In the genomic region with DNA sequence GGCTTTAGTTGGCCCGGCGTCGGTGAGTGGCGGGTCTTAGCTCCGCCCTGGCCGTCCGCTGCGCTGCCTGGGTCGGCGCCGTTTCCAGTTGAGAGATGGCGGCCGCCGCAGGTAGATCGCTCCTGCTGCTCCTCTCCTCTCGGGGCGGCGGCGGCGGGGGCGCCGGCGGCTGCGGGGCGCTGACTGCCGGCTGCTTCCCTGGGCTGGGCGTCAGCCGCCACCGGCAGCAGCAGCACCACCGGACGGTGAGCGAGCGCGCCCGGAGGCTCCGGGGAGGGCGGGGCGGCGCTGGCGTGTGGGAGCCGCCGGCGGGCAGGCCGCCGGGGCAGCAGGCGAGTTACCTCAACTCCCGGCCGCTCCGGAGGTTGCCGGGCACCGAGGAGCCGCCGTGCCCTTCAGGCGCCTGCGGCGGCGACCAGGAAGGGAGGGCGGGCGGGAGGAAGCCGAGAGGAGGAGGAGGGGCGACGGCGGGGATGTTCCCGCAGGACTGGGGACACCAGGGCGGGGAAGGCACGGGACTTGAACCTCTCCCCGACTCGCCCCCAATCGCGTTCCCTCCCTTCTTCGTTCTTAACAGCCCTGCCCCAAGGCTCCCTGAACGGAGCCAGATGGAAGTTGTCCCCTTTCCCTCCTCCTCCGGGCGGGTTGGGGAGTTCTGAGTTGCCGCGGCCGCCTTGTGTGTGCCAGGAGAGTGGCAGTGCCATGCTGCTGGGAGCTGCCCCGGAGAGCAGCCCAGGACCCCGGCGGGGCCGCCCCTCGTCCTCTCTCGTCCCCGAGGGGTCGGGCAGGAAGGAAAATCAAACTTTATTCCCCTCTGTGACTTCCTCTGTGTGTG, we compare ENCODE assay signal across 8 cellular contexts. TPM values are rescaled to one million over a fixed set of nuclear protein-coding genes. Genes with fewer than 3 reads are reported as not detected.
DNase-seq lines count a peak whose midpoint lies in the region; ATAC-seq and TF ChIP-seq lines count a peak whose summit lies in the region.

A gene with protein sequence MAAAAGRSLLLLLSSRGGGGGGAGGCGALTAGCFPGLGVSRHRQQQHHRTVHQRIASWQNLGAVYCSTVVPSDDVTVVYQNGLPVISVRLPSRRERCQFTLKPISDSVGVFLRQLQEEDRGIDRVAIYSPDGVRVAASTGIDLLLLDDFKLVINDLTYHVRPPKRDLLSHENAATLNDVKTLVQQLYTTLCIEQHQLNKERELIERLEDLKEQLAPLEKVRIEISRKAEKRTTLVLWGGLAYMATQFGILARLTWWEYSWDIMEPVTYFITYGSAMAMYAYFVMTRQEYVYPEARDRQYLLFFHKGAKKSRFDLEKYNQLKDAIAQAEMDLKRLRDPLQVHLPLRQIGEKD (plus strand): TSS at position 87 of the 835 bp plus-strand sequence. CDS start 9 bp downstream, at position 96.

- intact Hi-C loops in IMR-90 (cut with micrococcal nuclease) (loop anchor here (2.0 to 5.0 kb wide), 2 partner anchors 315 to 327 kb away; no protein-coding TSS in a partner anchor), head of caudate nucleus (cut with DNase I) (loop anchor here (10.0 kb wide), 1 partner anchor 317 kb away; no protein-coding TSS in a partner anchor), ovary (cut with DNase I) (loop anchor here in 3 of 4 donors (5.0 to 10.0 kb wide), 3 partner anchors 65 to 143 kb away; a partner anchor contains a TSS)

- peak within 1 kb of the TSS; percentile 83 for H2BK5ac ChIP-seq in IMR-90 (ENCODE audit: low read depth, low read length, poor library complexity, severe bottlenecking)

- H4K5ac ChIP-seq in IMR-90 (ENCODE audit: low read depth, low read length): peak within 1 kb of the TSS; percentile 50

- 0% methylated on average over 5 of the region's 85 CpGs; no CpG with 5 or more reads in 1 of the 2 experiments for WGBS in IMR-90 (ENCODE audit: extremely low coverage in 2 of 2, insufficient read length in 1 of 2), 2 experiments
- 0 to 2% (median 0%) methylated on average over 48 to 84 of the region's 85 CpGs for WGBS in ovary, 3 donors

- peak within 1 kb of the TSS; percentile 93 for H3K14ac ChIP-seq in IMR-90 (replicated peaks; ENCODE audit: low read depth, low read length)

- H3K4ac ChIP-seq in IMR-90 (ENCODE audit: low read depth, low read length): peak within 1 kb of the TSS; percentile 97

- TF ChIP-seq POLR2A in IMR-90 (IDR thresholded peaks at IDR 0.05; ENCODE audit: low read depth, low read length): peak; percentile 60; the same call in 1 of the 2 replicates
- peak; percentile 64 for TF ChIP-seq POLR2A in ovary (IDR thresholded peaks at IDR 0.05)

- TF ChIP-seq EP300 in ovary (IDR thresholded peaks at IDR 0.05): no peak

- no peaks in the 10 kb centered on the region for H3K36me3 Mint-ChIP-seq in activated naive CD4-positive, alpha-beta T cell treated with anti-CD3 and anti-CD28 coated beads, Interleukin-2, amount 50 U/mL, for 72 hours

- peak within 1 kb of the TSS; percentile 83 for H3K9ac ChIP-seq in IMR-90 (ENCODE audit: low read depth, low read length)
- peak within 1 kb of the TSS; percentile 53 for H3K9ac ChIP-seq in SK-N-MC (ENCODE audit: insufficient read length)

- ATAC-seq in GM21515 (IDR thresholded peaks at IDR 0.05; ENCODE audit: unreplicated experiment) (peak; percentile 91), IMR-90 (ENCODE audit: low read depth) (peak; percentile 96), thoracic aorta (ENCODE audit: insufficient number of reproducible peaks, low FRiP score, low read depth) (no peak)
- peak; percentile 98 to 99 for ATAC-seq in activated naive CD4-positive, alpha-beta T cell treated with anti-CD3 and anti-CD28 coated beads, Interleukin-2, amount 50 U/mL, for 72 hours

- no TSS peak for BruUV-seq in IMR-90 (replicated peaks; lab: Mats Ljungman, UMichigan)

- peak within 1 kb of the TSS; percentile 95 for H2AK5ac ChIP-seq in IMR-90 (ENCODE audit: low read depth, low read length)

- DNase-seq in DMS79 (lab: John Stamatoyannopoulos, UW) (peak; percentile 56), IMR-90 (peak; percentile 37), SK-N-MC (ENCODE audit: low read depth, low spot score) (no peak), head of caudate nucleus (peak; percentile 89 to 100 (median 97)), ovary (peak; percentile 94 to 97 (median 95)), thoracic aorta (ENCODE audit: low spot score) (peak; percentile 81)
- peak; percentile 89 to 94 for DNase-seq in activated naive CD4-positive, alpha-beta T cell treated with anti-CD3 and anti-CD28 coated beads, Interleukin-2, amount 50 U/mL, for 72 hours (ENCODE audit: low spot score in 2 of 2)

- peak within 1 kb of the TSS; percentile 80 for H2AK9ac ChIP-seq in IMR-90 (replicated peaks; ENCODE audit: low read depth, low read length, poor library complexity)

- H4K8ac ChIP-seq in IMR-90 (ENCODE audit: low read depth in 2 of 2, low read length in 2 of 2): peak within 1 kb of the TSS; percentile 47 to 81; a peak in 3 of 4 replicates

- H3K4me3 ChIP-seq in IMR-90 (ENCODE audit: insufficient read depth, low read depth, low read length): peak within 1 kb of the TSS; percentile 95
- H3K4me3 ChIP-seq in SK-N-MC: peak within 1 kb of the TSS; percentile 81
- peak within 1 kb of the TSS; percentile 84 for H3K4me3 ChIP-seq in ovary
- peak within 1 kb of the TSS; percentile 92 for H3K4me3 ChIP-seq in thoracic aorta

- H3K79me1 ChIP-seq in IMR-90 (ENCODE audit: low read depth in 1 of 2, low read length in 2 of 2): peaks cover 19 to 42% of the 10 kb centered on the region in 2 experiments; a peak in 3 of 4 replicates

- peak within 1 kb of the TSS; percentile 91 for H2AFZ ChIP-seq in IMR-90 (replicated peaks; ENCODE audit: low read length, poor library complexity)

- H2BK20ac ChIP-seq in IMR-90 (ENCODE audit: low read depth, low read length): peak within 1 kb of the TSS; percentile 48; the same call in 1 of the 2 replicates

- POLR2A ChIA-PET in IMR-90 (lab: Charles Lee; ENCODE audit: unreplicated experiment): interaction anchor here (0.6 to 0.7 kb wide), 3 partner anchors 141 to 168 kb away, joined by 3 to 4 read pairs (median 3); no protein-coding TSS in a partner anchor

- no peak; the same call in 1 of the 2 replicates for TF ChIP-seq RAD21 in IMR-90 (IDR thresholded peaks at IDR 0.05; ENCODE audit: low read length)

- H3K4me2 ChIP-seq in IMR-90 (ENCODE audit: low read depth, low read length): peak within 1 kb of the TSS; percentile 98

- H3K36me3 ChIP-seq in IMR-90 (ENCODE audit: control insufficient read depth, insufficient read depth, low read length) (no peaks in the 10 kb centered on the region), SK-N-MC (ENCODE audit: insufficient read depth, low read length) (no peaks in the 10 kb centered on the region), ovary (no peaks in the 10 kb centered on the region), thoracic aorta (no peaks in the 10 kb centered on the region)

- peak within 1 kb of the TSS; percentile 99 for H3K23ac ChIP-seq in IMR-90 (ENCODE audit: low read depth, low read length)

- H3K9me3 Mint-ChIP-seq in activated naive CD4-positive, alpha-beta T cell treated with anti-CD3 and anti-CD28 coated beads, Interleukin-2, amount 50 U/mL, for 72 hours: no peaks in the 10 kb centered on the region

- TF ChIP-seq CTCF in IMR-90 (conservative IDR thresholded peaks at IDR 0.05; ENCODE audit: low read depth, low read length) (no peak), ovary (IDR thresholded peaks at IDR 0.05) (peak in 1 of 3 donors; percentile 10), thoracic aorta (IDR thresholded peaks at IDR 0.05) (no peak)

- H3K9me1 ChIP-seq in IMR-90 (ENCODE audit: insufficient read depth, low read length): peaks cover 3% of the 10 kb centered on the region

- peak within 1 kb of the TSS; percentile 78 for H4K91ac ChIP-seq in IMR-90 (ENCODE audit: insufficient read depth, low read depth, low read length)

- H3K27ac Mint-ChIP-seq in activated naive CD4-positive, alpha-beta T cell treated with anti-CD3 and anti-CD28 coated beads, Interleukin-2, amount 50 U/mL, for 72 hours: peak within 1 kb of the TSS; percentile 61 to 90

- H3K18ac ChIP-seq in IMR-90 (ENCODE audit: low read depth, low read length): peak within 1 kb of the TSS; percentile 83

- in situ Hi-C loops in IMR-90 (cut with MboI; ENCODE audit: low sequenced_read_pairs): loop anchor here (5.0 kb wide), 1 partner anchor 140 kb away; no protein-coding TSS in a partner anchor

- peak within 1 kb of the TSS; percentile 73 for H2BK120ac ChIP-seq in IMR-90 (ENCODE audit: low read depth, low read length)

- H3K9me3 ChIP-seq in IMR-90 (ENCODE audit: control insufficient read depth, insufficient read depth, low read length) (no peaks in the 10 kb centered on the region), SK-N-MC (ENCODE audit: low read depth, low read length) (no peaks in the 10 kb centered on the region), ovary (no peaks in the 10 kb centered on the region), thoracic aorta (no peaks in the 10 kb centered on the region)

- H3K4me1 ChIP-seq in IMR-90 (ENCODE audit: control insufficient read depth, insufficient read depth, low read length) (peaks cover 8% of the 10 kb centered on the region; the same call in 1 of the 2 replicates), ovary (ENCODE audit: insufficient read depth) (peaks cover 2% of the 10 kb centered on the region), thoracic aorta (ENCODE audit: control insufficient read depth in 1 of 2, low read depth in 2 of 2) (peaks cover 23 to 42% of the 10 kb centered on the region in 2 donors)

- peak within 1 kb of the TSS; percentile 74; the same call in 1 of the 3 replicates for H2BK15ac ChIP-seq in IMR-90 (ENCODE audit: low read depth, low read length)

- dilution Hi-C loops in IMR-90 (cut with HindIII; ENCODE audit: low sequenced_read_pairs, unreplicated experiment): no loop called here

- peak within 1 kb of the TSS; percentile 83 for H3K27ac ChIP-seq in IMR-90 (ENCODE audit: insufficient read depth, low read length)
- no peak within 1 kb of the TSS for H3K27ac ChIP-seq in SK-N-MC
- peak within 1 kb of the TSS; percentile 89 for H3K27ac ChIP-seq in ovary
- H3K27ac ChIP-seq in thoracic aorta: peak within 1 kb of the TSS; percentile 82 to 83

- CTCF ChIA-PET in IMR-90 (lab: Yijun Ruan, JAX): no interaction called here

- no peaks in the 10 kb centered on the region for H3K27me3 ChIP-seq in IMR-90 (ENCODE audit: control insufficient read depth, insufficient read depth, low read length)
- no peaks in the 10 kb centered on the region for H3K27me3 ChIP-seq in ovary
- no peaks in the 10 kb centered on the region for H3K27me3 ChIP-seq in thoracic aorta (replicated peaks; ENCODE audit: insufficient read depth)

- peak within 1 kb of the TSS; percentile 73 for H3K56ac ChIP-seq in IMR-90 (ENCODE audit: extremely low read depth, insufficient read depth, low read length)

- H4K20me1 ChIP-seq in IMR-90 (ENCODE audit: insufficient read depth, low read length): peaks cover 31% of the 10 kb centered on the region; the same call in 1 of the 2 replicates

RNA-seq across cellular contexts. Expression of the gene that starts here (rescaled TPM):
- total RNA-seq in IMR-90 (2012; rRNA removed): 36.2 and 39.7 TPM in 2 replicates
- polyA plus RNA-seq in IMR-90 (2012; rRNA removed): 35.1 and 36.7 TPM in 2 replicates
- polyA plus RNA-seq in IMR-90 (2012; cell fraction: cytosol; rRNA removed): 9.6 and 11.2 TPM in 2 replicates
- 12.1 and 61.4 TPM in 2 replicates for polyA plus RNA-seq in IMR-90 (2012; cell fraction: nucleus; rRNA removed; ENCODE audit: low replicate concordance)
- total RNA-seq in activated naive CD4-positive, alpha-beta T cell treated with anti-CD3 and anti-CD28 coated beads, Interleukin-2, amount 50 U/mL, for 72 hours: 10 to 100 TPM; 22.5 to 35.2 TPM
- total RNA-seq in ovary: 10 to 100 TPM; 10.9 to 17.8 (median 12.8) TPM
- polyA plus RNA-seq in ovary: 10 to 100 TPM; 10.3 to 27.1 TPM
- total RNA-seq in thoracic aorta: 10 to 100 TPM; 15.0 to 24.6 TPM
